ENCODE assay signal across 8 cellular contexts in the genomic region with DNA sequence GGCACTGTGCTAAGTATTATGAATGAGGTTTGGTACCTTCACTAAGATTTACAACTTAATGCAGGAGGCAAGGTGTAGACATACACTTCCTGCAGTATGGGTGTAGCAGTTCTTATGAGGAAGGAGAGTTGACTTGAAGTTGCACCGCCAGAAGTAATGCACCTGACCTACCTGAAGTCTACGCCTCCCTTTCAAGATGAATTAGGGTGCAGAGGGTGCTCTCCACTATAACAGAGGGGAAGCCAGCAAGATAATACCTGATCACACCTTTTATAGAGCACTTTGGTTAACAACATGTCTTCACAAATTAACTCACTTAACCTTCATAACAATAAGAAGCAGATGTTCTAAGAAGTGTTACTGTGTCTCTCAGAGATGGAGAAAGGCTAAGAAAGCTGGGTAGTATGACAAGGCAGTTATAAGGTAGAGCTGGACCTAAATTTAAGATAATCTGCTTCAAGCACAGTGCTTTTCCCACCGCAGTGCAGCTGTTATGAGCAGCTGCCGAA. TPM values are rescaled to one million over a fixed set of nuclear protein-coding genes. Genes with fewer than 3 reads are reported as not detected.
DNase-seq lines count a peak whose midpoint lies in the region; ATAC-seq and TF ChIP-seq lines count a peak whose summit lies in the region.

No MANE protein-coding gene starts in this region.

- H3K4me3 ChIP-seq in GM23248: peak overlapping the region; percentile 90
- H3K4me3 ChIP-seq in foreskin fibroblast (ENCODE audit: low read depth in 1 of 2, low read length in 2 of 2): peak overlapping the region; percentile 86 to 92
- peak overlapping the region; percentile 93 to 98 (median 94) for H3K4me3 ChIP-seq in skeletal muscle tissue (ENCODE audit: low read length in 3 of 3)

- peaks cover 4% of the 10 kb centered on the region for H3K27me3 Mint-ChIP-seq in T-helper 2 cell treated with Interferon-gamma antibody and Interleukin-4, amounts not matched to agents 5 μg/mL and 100 μg/mL, for 36 hours (ENCODE audit: low read depth)

- 47 to 49% methylated on average over 4 of the region's 4 CpGs for WGBS in GM23248 (ENCODE audit: low coverage in 1 of 2, low lambda C conversion rate in 2 of 2, missing lambda C conversion rate in 2 of 2), 2 experiments

- DNase-seq in GM23248 (no peak), foreskin fibroblast (no peak), DMS 273 treated with DMSO at 0.1 percent for 48 hours (lab: John Stamatoyannopoulos, UW) (no peak)
- no peak for DNase-seq in T-helper 2 cell treated with Interferon-gamma antibody and Interleukin-4, amounts not matched to agents 5 μg/mL and 100 μg/mL, for 36 hours (ENCODE audit: low spot score)
- DNase-seq in NK-92 treated with Interleukin-12 subunit alpha and Interleukin-12 subunit beta, amount 100 ng/mL, for 24 hours (lab: John Stamatoyannopoulos, UW): no peak

- 0 out of 2 replicates have a peak, but pooled peaks cover 3% of the 10 kb centered on the region for H3K36me3 ChIP-seq in GM23248 (ENCODE audit: low read depth)
- no peaks in the 10 kb centered on the region for H3K36me3 ChIP-seq in skeletal muscle tissue (ENCODE audit: control insufficient read depth in 3 of 3, insufficient read depth in 3 of 3, low read length in 3 of 3)

- H3K4me1 ChIP-seq in GM23248 (ENCODE audit: insufficient read depth) (peaks cover 18% of the 10 kb centered on the region), skeletal muscle tissue (ENCODE audit: control insufficient read depth in 3 of 3, insufficient read depth in 3 of 3, low read length in 3 of 3) (peaks cover 7 to 20% (median 18%) of the 10 kb centered on the region in 3 donors)

- no peaks in the 10 kb centered on the region for H3K27me3 ChIP-seq in GM23248 (replicated peaks; ENCODE audit: insufficient read depth)
- no peaks in the 10 kb centered on the region for H3K27me3 ChIP-seq in skeletal muscle tissue (ENCODE audit: control insufficient read depth in 3 of 3, insufficient read depth in 3 of 3, low read length in 3 of 3)

- H3K9me3 Mint-ChIP-seq in T-helper 2 cell treated with Interferon-gamma antibody and Interleukin-4, amounts not matched to agents 5 μg/mL and 100 μg/mL, for 36 hours: no peaks in the 10 kb centered on the region

- no peaks in the 10 kb centered on the region for H3K9me2 ChIP-seq in GM23248 (ENCODE audit: insufficient read depth)

- H3F3A ChIP-seq in GM23248 (ENCODE audit: insufficient read depth): no peaks in the 10 kb centered on the region; the same call in 1 of the 2 replicates

- peak overlapping the region; percentile 96 for H3K9ac ChIP-seq in GM23248
- H3K9ac ChIP-seq in skeletal muscle tissue (ENCODE audit: low read depth in 1 of 3, low read length in 3 of 3): peak overlapping the region; percentile 60 to 96 (median 93)

- ATAC-seq in HG02973 (IDR thresholded peaks at IDR 0.05; ENCODE audit: unreplicated experiment) (no peak), HG03521 (IDR thresholded peaks at IDR 0.05; ENCODE audit: unreplicated experiment) (no peak)

- H2AFZ ChIP-seq in GM23248: peak overlapping the region; percentile 94

- peaks cover 28% of the 10 kb centered on the region for H3K4me1 Mint-ChIP-seq in T-helper 2 cell treated with Interferon-gamma antibody and Interleukin-4, amounts not matched to agents 5 μg/mL and 100 μg/mL, for 36 hours (ENCODE audit: low read depth)

- peaks cover 13% of the 10 kb centered on the region for H4K20me1 ChIP-seq in GM23248 (ENCODE audit: insufficient read depth)

- H3K79me2 ChIP-seq in GM23248 (ENCODE audit: insufficient read depth): peaks cover 44% of the 10 kb centered on the region

- in situ Hi-C loops in GM23248 (cut with MboI): no loop called here

- peak overlapping the region; percentile 88 for H3K27ac ChIP-seq in GM23248
- H3K27ac ChIP-seq in skeletal muscle tissue (ENCODE audit: low read depth, low read length): peak overlapping the region; percentile 91

- H3K27ac Mint-ChIP-seq in T-helper 2 cell treated with Interferon-gamma antibody and Interleukin-4, amounts not matched to agents 5 μg/mL and 100 μg/mL, for 36 hours: peak overlapping the region; percentile 96

- H3K9me3 ChIP-seq in GM23248 (ENCODE audit: low read depth) (no peaks in the 10 kb centered on the region), skeletal muscle tissue (ENCODE audit: control insufficient read depth in 3 of 3, low read length in 3 of 3) (no peaks in the 10 kb centered on the region)

- peak overlapping the region; percentile 98 for H3K4me3 Mint-ChIP-seq in T-helper 2 cell treated with Interferon-gamma antibody and Interleukin-4, amounts not matched to agents 5 μg/mL and 100 μg/mL, for 36 hours

- peaks cover 13% of the 10 kb centered on the region for H3K36me3 Mint-ChIP-seq in T-helper 2 cell treated with Interferon-gamma antibody and Interleukin-4, amounts not matched to agents 5 μg/mL and 100 μg/mL, for 36 hours (ENCODE audit: low read depth)

- TF ChIP-seq CTCF in foreskin fibroblast (IDR thresholded peaks at IDR 0.05; ENCODE audit: low read depth, low read length): no peak

- peak overlapping the region; percentile 91 for H3K4me2 ChIP-seq in GM23248 (ENCODE audit: unreplicated experiment)

RNA-seq across cellular contexts. Expression of gene RAB18, which starts 0.6 kb away (rescaled TPM):
- total RNA-seq in GM23248 (2014; rRNA removed; shearing (Covaris generic)): 55.3 and 57.7 TPM in 2 replicates
- polyA plus RNA-seq in GM23248 (2016; fragmentation: Nextera tagmentation; extraction: Ambion mirVana): 221 and 226 TPM in 2 replicates
- total RNA-seq in skeletal muscle tissue: 40.2 TPM
